Comparison of ENCODE assay signal across 8 cellular contexts in genomic region chr5:150517272-150518152, GRCh38. TPM values are rescaled to one million over a fixed set of nuclear protein-coding genes. Genes with fewer than 3 reads are reported as not detected.
DNase-seq lines count a peak whose midpoint lies in the region; ATAC-seq, FAIRE-seq and TF ChIP-seq lines count a peak whose summit lies in the region.

No MANE protein-coding gene starts in this region.

- H3K27ac ChIP-seq in epithelial cell of prostate: peak overlapping the region; percentile 80
- H3K27ac ChIP-seq in pancreas: peak overlapping the region in 3 of 4 donors; percentile 33 to 66 (median 59)

- intact Hi-C loops in pancreas (cut with DNase I): no loop called here

- DNase-seq in DMS53 treated with DMSO at 0.1 percent for 48 hours (lab: John Stamatoyannopoulos, UW; ENCODE audit: unreplicated experiment) (peak; percentile 95), NCI-H748 (lab: John Stamatoyannopoulos, UW; ENCODE audit: unreplicated experiment) (peak; percentile 92), epithelial cell of prostate (ENCODE audit: low read depth, low spot score) (no peak), pancreas (peak; percentile 93 to 98 (median 96)), foreskin melanocyte (no peak), NCI-H187 treated with DMSO at 0.1 percent for 48 hours (lab: John Stamatoyannopoulos, UW) (no peak)
- DNase-seq in stimulated activated CD4-positive, alpha-beta T cell treated with anti-CD3 and anti-CD28 coated beads, Interleukin-12 subunit alpha, Interleukin-12 subunit beta, amount 100 ng/mL, for 4 hours: no peak

- 10% methylated on average over 13 of the region's 13 CpGs for WGBS in pancreas, 2 donors

- no peaks in the 10 kb centered on the region for H3K9me3 ChIP-seq in pancreas

- H3K36me3 ChIP-seq in pancreas: peaks cover 0 to 10% (median 0%) of the 10 kb centered on the region in 3 donors

- FAIRE-seq in pancreas (lab: Jason Lieb, UNC): no peak

- H3K4me3 ChIP-seq in pancreas: no peak overlapping the region

- TF ChIP-seq CTCF in pancreas (IDR thresholded peaks at IDR 0.05): no peak

- ATAC-seq in pancreas (peak; percentile 72 to 82 (median 78)), HG02884 (IDR thresholded peaks at IDR 0.05; ENCODE audit: unreplicated experiment) (no peak)

- H3K4me1 ChIP-seq in pancreas: peaks cover 65 to 83% (median 71%) of the 10 kb centered on the region in 3 donors

- no peaks in the 10 kb centered on the region for H3K27me3 ChIP-seq in pancreas

RNA-seq across cellular contexts. Expression of gene NDST1, which starts 9.6 kb away (rescaled TPM):
- 10 to 100 TPM; 35.5 to 57.2 (median 41.0) TPM for total RNA-seq in pancreas
- polyA plus RNA-seq in pancreas: 10 to 100 TPM in 1 of 2 donors, 1 to 10 TPM in 1; 9.9 to 20.2 TPM

Comparison
In these comparisons a context has a peak if more than half of its experiments do, and no peak if none do; other contexts are left out.
1. DNase-seq: peak in DMS53 treated with DMSO at 0.1 percent for 48 hours (single experiment), NCI-H748 (single experiment) and pancreas (6 of 6); none in epithelial cell of prostate (single experiment), foreskin melanocyte (single experiment), stimulated activated CD4-positive, alpha-beta T cell treated with anti-CD3 and anti-CD28 coated beads, Interleukin-12 subunit alpha, Interleukin-12 subunit beta, amount 100 ng/mL, for 4 hours (single experiment) and NCI-H187 treated with DMSO at 0.1 percent for 48 hours (single experiment).